ENCODE assay signal across 19 cellular contexts in genomic region chr3:69005071-69005816, GRCh38. TPM values are rescaled to one million over a fixed set of nuclear protein-coding genes. Genes with fewer than 3 reads are reported as not detected.
DNase-seq lines count a peak whose midpoint lies in the region; ATAC-seq and TF ChIP-seq lines count a peak whose summit lies in the region.
"Had no signal": no experiment of that assay in that cellular context is flagged by ENCODE, and none has a peak within 500 bp of the region (broad histone marks: within the 10 kb centered on the region; RNA-seq: fewer than 3 reads in every experiment).

No MANE protein-coding gene starts in this region.

- H3K9me3 Mint-ChIP-seq in GM23338 (no peaks in the 10 kb centered on the region), immature natural killer cell (no peaks in the 10 kb centered on the region)
- H3K9me3 Mint-ChIP-seq: CD4-positive, alpha-beta T cell had no signal

- 85% methylated on average over 6 of the region's 6 CpGs for WGBS in esophagus muscularis mucosa

- H3K79me2 ChIP-seq in GM23338 (replicated peaks; ENCODE audit: insufficient read depth) (no peaks in the 10 kb centered on the region), osteoblast (ENCODE audit: insufficient read depth, low read length) (peaks cover 4% of the 10 kb centered on the region)

- H4K20me1 ChIP-seq in GM23338 (replicated peaks; ENCODE audit: insufficient read depth) (no peaks in the 10 kb centered on the region), osteoblast (ENCODE audit: insufficient read depth, low read length) (no peaks in the 10 kb centered on the region)

- H3K4me3 Mint-ChIP-seq in GM23338 = no peak overlapping the region
- no peak overlapping the region for H3K4me3 Mint-ChIP-seq in immature natural killer cell
- H3K4me3 Mint-ChIP-seq: B cell; CD4-positive, alpha-beta T cell had no signal

- H3K9me3 ChIP-seq in esophagus muscularis mucosa (no peaks in the 10 kb centered on the region), osteoblast (ENCODE audit: low read depth, low read length) (no peaks in the 10 kb centered on the region)
- H3K9me3 ChIP-seq: MG63 had no signal

- peaks cover 12% of the 10 kb centered on the region for H3K36me3 ChIP-seq in GM23338 (ENCODE audit: insufficient read depth)
- peaks cover 24 to 95% (median 74%) of the 10 kb centered on the region in 4 donors for H3K36me3 ChIP-seq in esophagus muscularis mucosa
- H3K36me3 ChIP-seq in osteoblast (ENCODE audit: insufficient read depth, low read length) = peaks cover 68% of the 10 kb centered on the region

- H3K36me3 Mint-ChIP-seq in GM23338 (ENCODE audit: low read depth) = peaks cover 56% of the 10 kb centered on the region
- H3K36me3 Mint-ChIP-seq in immature natural killer cell = peaks cover 11 to 32% (median 22%) of the 10 kb centered on the region in 3 donors

- no peak for TF ChIP-seq POLR2A in esophagus muscularis mucosa (IDR thresholded peaks at IDR 0.05; ENCODE audit: low read depth)

- no peaks in the 10 kb centered on the region for H3F3A ChIP-seq in GM23338 (replicated peaks; ENCODE audit: low read depth)

- H3K27ac Mint-ChIP-seq in GM23338 (peak overlapping the region; percentile 20; the same call in 1 of the 2 replicates), immature natural killer cell (no peak overlapping the region)
- H3K27ac Mint-ChIP-seq: B cell; CD4-positive, alpha-beta T cell had no signal

- peaks cover 16% of the 10 kb centered on the region; the same call in 1 of the 2 replicates for H3K4me1 ChIP-seq in GM23338 (ENCODE audit: insufficient read depth)
- H3K4me1 ChIP-seq in esophagus muscularis mucosa = peaks cover 9 to 45% (median 24%) of the 10 kb centered on the region in 4 donors
- H3K4me1 ChIP-seq in osteoblast (ENCODE audit: insufficient read depth, low read length) = peaks cover 32% of the 10 kb centered on the region

- H3K27ac ChIP-seq in GM23338 (ENCODE audit: low read depth) = no peak overlapping the region
- peak overlapping the region in 2 of 4 donors; percentile 17 to 30 for H3K27ac ChIP-seq in esophagus muscularis mucosa (replicated peaks in 1 of 4)
- H3K27ac ChIP-seq in osteoblast (ENCODE audit: low read depth, low read length) = peak overlapping the region; percentile 50
- H3K27ac ChIP-seq: KMS-11 had no signal

- intact Hi-C loops in esophagus muscularis mucosa (cut with DNase I) = no loop called here

- H3K27me3 Mint-ChIP-seq in GM23338 (ENCODE audit: insufficient read depth, low read depth, poor library complexity) (no peaks in the 10 kb centered on the region), immature natural killer cell (ENCODE audit: low read depth in 3 of 3) (no peaks in the 10 kb centered on the region)
- H3K27me3 Mint-ChIP-seq: B cell; CD4-positive, alpha-beta T cell had no signal

- no peak overlapping the region for H2AFZ ChIP-seq in GM23338
- H2AFZ ChIP-seq in osteoblast (ENCODE audit: low read length) = no peak overlapping the region

- no peak for TF ChIP-seq EP300 in esophagus muscularis mucosa (IDR thresholded peaks at IDR 0.05)

- no peak for DNase-seq in GM23338 (ENCODE audit: low spot score)
- DNase-seq in amniotic epithelial cell (ENCODE audit: low read depth) = peak; percentile 69
- DNase-seq in esophagus muscularis mucosa (ENCODE audit: extremely low spot score) = peak; percentile 19
- DNase-seq in osteoblast (ENCODE audit: insufficient read length, low spot score, missing footprints) = peak; percentile 71
- DNase-seq in immature natural killer cell = no peak
- DNase-seq in HuH-7.5 (ENCODE audit: low spot score) = no peak
- DNase-seq in occipital lobe (lab: John Stamatoyannopoulos, UW) = no peak
- DNase-seq: ACHN; Calu3; CD4-positive, alpha-beta T cell; MG63; NCI-H1092 treated with DMSO at 0.1 percent for 48 hours; NCI-H1694; NCI-H510A; Right ventricle myocardium superior had no signal

- H3K27me3 ChIP-seq in GM23338 (ENCODE audit: insufficient read depth) (no peaks in the 10 kb centered on the region), esophagus muscularis mucosa (no peaks in the 10 kb centered on the region), osteoblast (ENCODE audit: insufficient read depth, low read length) (no peaks in the 10 kb centered on the region)
- H3K27me3 ChIP-seq: MG63 had no signal

- H3K4me2 ChIP-seq in GM23338 (no peak overlapping the region), osteoblast (ENCODE audit: insufficient read depth, low read length) (peak overlapping the region; percentile 47)
- H3K4me2 ChIP-seq: KMS-11 had no signal

- H3K4me1 Mint-ChIP-seq in GM23338 = peaks cover 24% of the 10 kb centered on the region
- no peaks in the 10 kb centered on the region for H3K4me1 Mint-ChIP-seq in immature natural killer cell
- H3K4me1 Mint-ChIP-seq: B cell had no signal

- H3K9me2 ChIP-seq in GM23338 (ENCODE audit: insufficient read depth) = no peaks in the 10 kb centered on the region

- no peak overlapping the region for H3K4me3 ChIP-seq in GM23338
- no peak overlapping the region for H3K4me3 ChIP-seq in esophagus muscularis mucosa
- H3K4me3 ChIP-seq in osteoblast (ENCODE audit: insufficient read depth, low read length) = no peak overlapping the region
- H3K4me3 ChIP-seq: GM12878, MG63 had no signal

- ATAC-seq in GM23338 = no peak
- ATAC-seq: GM12878, Panc1 had no signal

- TF ChIP-seq CTCF in GM23338 (conservative IDR thresholded peaks at IDR 0.05; ENCODE audit: low read depth in 2 of 2) = no peak
- no peak for TF ChIP-seq CTCF in esophagus muscularis mucosa (IDR thresholded peaks at IDR 0.05)
- no peak for TF ChIP-seq CTCF in osteoblast (IDR thresholded peaks at IDR 0.05; ENCODE audit: extremely low read depth, low read depth, low read length)

TF ChIP-seq in GM23338, 12 proteins besides CTCF, POLR2A, EP300 and RAD21 (continues in another document):
- TF ChIP-seq CREB1 (CRISPR knock-in tag; IDR thresholded peaks at IDR 0.05; ENCODE audit: low read depth) (no peak), ZNF114 (CRISPR knock-in tag; IDR thresholded peaks at IDR 0.05) (no peak), ZNF331 (CRISPR knock-in tag; IDR thresholded peaks at IDR 0.05; ENCODE audit: low read depth) (no peak)

RNA-seq across cellular contexts. Expression of gene EOGT, which starts 8.2 kb away (rescaled TPM):
- 26.8 and 27.2 TPM in 2 replicates for total RNA-seq in GM23338 (2014; rRNA removed; shearing (Covaris generic))
- polyA plus RNA-seq in GM23338 (2016; fragmentation: Nextera tagmentation; extraction: Ambion mirVana) (11.9 and 12.5 TPM in 2 replicates), immature natural killer cell (1 to 10 TPM; 3.2 to 4.4 (median 3.9) TPM)
- total RNA-seq in esophagus muscularis mucosa (100 to 1,000 TPM in 3 of 4 donors, 10 to 100 TPM in 1; 96.5 to 129 (median 111) TPM), osteoblast (65.9 and 74.0 TPM in 2 replicates), occipital lobe (8.6 TPM)

RNA-seq across cellular contexts. Expression of gene TMF1, which starts 46.9 kb away (rescaled TPM):
- 10.4 and 15.8 TPM in 2 replicates for total RNA-seq in GM23338 (2014; rRNA removed; shearing (Covaris generic))
- polyA plus RNA-seq in GM23338 (2016; fragmentation: Nextera tagmentation; extraction: Ambion mirVana) = 21.3 TPM in 2 replicates
- total RNA-seq in esophagus muscularis mucosa = 10 to 100 TPM; 23.0 to 35.8 (median 33.9) TPM
- 44.5 and 45.6 TPM in 2 replicates for total RNA-seq in osteoblast
- 10 to 100 TPM; 18.5 to 41.0 (median 22.4) TPM for polyA plus RNA-seq in immature natural killer cell
- 41.6 TPM for total RNA-seq in occipital lobe

Comparison
In these comparisons a context has a peak if more than half of its experiments do, and no peak if none do; other contexts are left out.
1. DNase-seq: peak in amniotic epithelial cell (single experiment), esophagus muscularis mucosa (single experiment) and osteoblast (single experiment); none in GM23338 (single experiment), immature natural killer cell (0 of 3), HuH-7.5 (single experiment) and occipital lobe (single experiment).